Comparison of ENCODE assay signal across 10 cellular contexts in the genomic region with DNA sequence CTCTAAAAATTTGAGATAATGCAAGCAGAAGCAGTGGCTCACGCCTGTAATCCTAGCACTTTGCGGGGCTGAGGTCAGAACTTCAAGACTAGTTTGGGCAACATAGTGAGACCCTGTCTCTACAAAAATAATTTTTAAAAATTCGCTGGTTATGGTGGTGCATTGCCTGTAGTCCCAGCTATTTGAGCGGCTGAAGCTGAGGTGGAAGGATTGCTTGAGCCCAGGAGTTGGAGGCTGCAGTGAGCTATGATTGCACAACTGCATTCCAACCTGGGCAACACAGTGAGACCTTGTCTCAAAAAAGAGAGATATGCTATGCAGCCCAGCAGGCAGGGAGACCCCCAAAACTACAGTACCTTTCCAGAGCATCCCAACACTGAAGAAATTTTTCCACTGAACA. TPM values are rescaled to one million over a fixed set of nuclear protein-coding genes. Genes with fewer than 3 reads are reported as not detected.
DNase-seq lines count a peak whose midpoint lies in the region; ATAC-seq, FAIRE-seq and TF ChIP-seq lines count a peak whose summit lies in the region.
"Had no signal": no experiment of that assay in that cellular context is flagged by ENCODE, and none has a peak within 500 bp of the region (broad histone marks: within the 10 kb centered on the region; RNA-seq: fewer than 3 reads in every experiment).

No MANE protein-coding gene starts in this region.

- peak overlapping the region; percentile 88 for H3K4me2 ChIP-seq in astrocyte (ENCODE audit: low read length)

- peaks cover 25% of the 10 kb centered on the region for H3K36me3 ChIP-seq in CD4-positive, CD25-positive, alpha-beta regulatory T cell (ENCODE audit: control insufficient read depth, insufficient read depth, low read length)
- H3K36me3 ChIP-seq in astrocyte (ENCODE audit: insufficient read depth, low read length), result peaks cover 25% of the 10 kb centered on the region

- no peak overlapping the region for H3K27ac ChIP-seq in CD4-positive, CD25-positive, alpha-beta regulatory T cell (ENCODE audit: insufficient read depth, low read length, poor library complexity, severe bottlenecking)
- no peak overlapping the region for H3K27ac ChIP-seq in astrocyte (ENCODE audit: low read depth, low read length)

- peaks cover 54% of the 10 kb centered on the region for H3K4me1 ChIP-seq in CD4-positive, CD25-positive, alpha-beta regulatory T cell (ENCODE audit: control insufficient read depth, insufficient read depth, low read length, poor library complexity, severe bottlenecking)
- H3K4me1 ChIP-seq in astrocyte (ENCODE audit: insufficient read depth, low read length), result peaks cover 9% of the 10 kb centered on the region

- H3K27ac Mint-ChIP-seq in CD4-positive, CD25-positive, alpha-beta regulatory T cell, result peak overlapping the region; percentile 26 to 97 (median 87)
- peak overlapping the region in 2 of 3 donors; percentile 31 for H3K27ac Mint-ChIP-seq in IgD-negative memory B cell
- peak overlapping the region; percentile 34 for H3K27ac Mint-ChIP-seq in astrocyte (ENCODE audit: unreplicated experiment)
- H3K27ac Mint-ChIP-seq in memory B cell, result peak overlapping the region; percentile 62

- intact Hi-C loops in head of caudate nucleus (cut with DNase I), result no loop called here

- no peaks in the 10 kb centered on the region for H3K27me3 ChIP-seq in CD4-positive, CD25-positive, alpha-beta regulatory T cell (ENCODE audit: control insufficient read depth, insufficient read depth, low read length)
- no peaks in the 10 kb centered on the region for H3K27me3 ChIP-seq in astrocyte (ENCODE audit: insufficient read depth, low read length)

- H3K9me3 Mint-ChIP-seq in CD4-positive, CD25-positive, alpha-beta regulatory T cell, result peaks cover 0 to 2% (median 0%) of the 10 kb centered on the region in 7 donors
- no peaks in the 10 kb centered on the region for H3K9me3 Mint-ChIP-seq in IgD-negative memory B cell
- H3K9me3 Mint-ChIP-seq in astrocyte (ENCODE audit: unreplicated experiment), result no peaks in the 10 kb centered on the region
- H3K9me3 Mint-ChIP-seq in memory B cell, result no peaks in the 10 kb centered on the region

- no peaks in the 10 kb centered on the region for H3K9me3 ChIP-seq in CD4-positive, CD25-positive, alpha-beta regulatory T cell (ENCODE audit: control insufficient read depth in 2 of 2, low read length in 2 of 2)
- H3K9me3 ChIP-seq in astrocyte (ENCODE audit: insufficient read depth, low read depth, low read length), result no peaks in the 10 kb centered on the region

- FAIRE-seq in astrocyte (lab: Jason Lieb, UNC), result no peak
- FAIRE-seq: TTC549 had no signal

- peak overlapping the region; percentile 88 for H3K4me3 ChIP-seq in CD4-positive, CD25-positive, alpha-beta regulatory T cell (ENCODE audit: low read depth, low read length)
- H3K4me3 ChIP-seq in astrocyte (ENCODE audit: insufficient read depth, low read depth, low read length), result no peak overlapping the region

- no peak overlapping the region for H2AFZ ChIP-seq in astrocyte (ENCODE audit: low read depth, low read length)

- no peaks in the 10 kb centered on the region for H3K27me3 Mint-ChIP-seq in CD4-positive, CD25-positive, alpha-beta regulatory T cell
- no peaks in the 10 kb centered on the region for H3K27me3 Mint-ChIP-seq in IgD-negative memory B cell
- no peaks in the 10 kb centered on the region for H3K27me3 Mint-ChIP-seq in astrocyte (ENCODE audit: low read depth, unreplicated experiment)
- no peaks in the 10 kb centered on the region for H3K27me3 Mint-ChIP-seq in memory B cell

- peak overlapping the region; percentile 98 to 100 (median 99) for H3K4me3 Mint-ChIP-seq in CD4-positive, CD25-positive, alpha-beta regulatory T cell
- H3K4me3 Mint-ChIP-seq in IgD-negative memory B cell, result peak overlapping the region; percentile 89 to 100 (median 95)
- peak overlapping the region; percentile 99 for H3K4me3 Mint-ChIP-seq in astrocyte (ENCODE audit: unreplicated experiment)
- H3K4me3 Mint-ChIP-seq in memory B cell, result peak overlapping the region; percentile 68

- peaks cover 27% of the 10 kb centered on the region for H3K79me2 ChIP-seq in astrocyte (ENCODE audit: insufficient read depth, low read length)

- H3K36me3 Mint-ChIP-seq in CD4-positive, CD25-positive, alpha-beta regulatory T cell, result peaks cover 36% of the 10 kb centered on the region
- peaks cover 9% of the 10 kb centered on the region for H3K36me3 Mint-ChIP-seq in IgD-negative memory B cell
- peaks cover 5% of the 10 kb centered on the region for H3K36me3 Mint-ChIP-seq in astrocyte (ENCODE audit: low read depth, unreplicated experiment)
- H3K36me3 Mint-ChIP-seq in memory B cell, result peaks cover 16% of the 10 kb centered on the region

- H4K20me1 ChIP-seq in astrocyte (ENCODE audit: insufficient read depth, low read length), result peaks cover 3% of the 10 kb centered on the region

- no peak for TF ChIP-seq CTCF in astrocyte (IDR thresholded peaks at IDR 0.05; ENCODE audit: insufficient read depth, low read depth, low read length)

- no peak for DNase-seq in CD4-positive, CD25-positive, alpha-beta regulatory T cell
- DNase-seq in astrocyte (ENCODE audit: low read depth) (no peak), memory B cell (ENCODE audit: low spot score in 2 of 2) (no peak), head of caudate nucleus (no peak), SHP77 (lab: John Stamatoyannopoulos, UW) (no peak), GDM1 (lab: John Stamatoyannopoulos, UW) (no peak)
- DNase-seq: NCI-H1417 had no signal

- ATAC-seq in CD4-positive, CD25-positive, alpha-beta regulatory T cell (ENCODE audit: low read depth in 2 of 2), result no peak
- ATAC-seq in memory B cell (ENCODE audit: low read depth), result no peak
- no peak for ATAC-seq in HG03469 (IDR thresholded peaks at IDR 0.05; ENCODE audit: unreplicated experiment)

- no peak overlapping the region for H3K9ac ChIP-seq in astrocyte (ENCODE audit: low read length)

- H3K4me1 Mint-ChIP-seq in CD4-positive, CD25-positive, alpha-beta regulatory T cell, result peaks cover 36 to 83% (median 54%) of the 10 kb centered on the region in 4 donors
- H3K4me1 Mint-ChIP-seq in IgD-negative memory B cell, result peaks cover 19 to 41% (median 37%) of the 10 kb centered on the region in 3 donors
- H3K4me1 Mint-ChIP-seq in astrocyte (ENCODE audit: low read depth, unreplicated experiment), result peaks cover 17% of the 10 kb centered on the region
- H3K4me1 Mint-ChIP-seq in memory B cell, result peaks cover 26% of the 10 kb centered on the region

RNA-seq across cellular contexts. Expression of a gene that starts 2.3 kb away (rescaled TPM):
- 88.8 TPM for total RNA-seq in CD4-positive, CD25-positive, alpha-beta regulatory T cell
- 100 to 1,000 TPM; 163 to 306 (median 236) TPM for polyA plus RNA-seq in CD4-positive, CD25-positive, alpha-beta regulatory T cell
- 58.6 TPM for polyA plus RNA-seq in IgD-negative memory B cell
- total RNA-seq in astrocyte, result 160 and 195 TPM in 2 replicates

Comparison
In these comparisons a context has a peak if more than half of its experiments do, and no peak if none do; other contexts are left out.
1. H3K27ac Mint-ChIP-seq: peak in every context shown above with its lines; median percentile 87 in CD4-positive, CD25-positive, alpha-beta regulatory T cell; 62 in memory B cell; 34 in astrocyte; 31 in IgD-negative memory B cell.